Comparison of ENCODE assay signal across 1 cellular context in genomic region chr7:39623312-39624201, GRCh38.
TF ChIP-seq lines count a peak whose summit lies in the region.

TSS of gene RALA (plus strand) at chr7:39623572. CDS start at chr7:39686668, 63,096 bp downstream.

TF ChIP-seq in HepG2, 621 proteins besides CTCF, POLR2A, EP300 and RAD21 (continued from another document and continues in another):
- TF ChIP-seq ZNF784 (CRISPR knock-in tag; IDR thresholded peaks at IDR 0.05; ENCODE audit: borderline replicate concordance) (no peak), ZNF281 (CRISPR knock-in tag; IDR thresholded peaks at IDR 0.05; ENCODE audit: borderline replicate concordance) (no peak), NRL (CRISPR knock-in tag; IDR thresholded peaks at IDR 0.05; ENCODE audit: borderline replicate concordance) (0 out of 2 replicates have a peak, but pooled peaks have one; percentile 77), ZFP36L1 (CRISPR knock-in tag; IDR thresholded peaks at IDR 0.05) (no peak), PAXIP1 (CRISPR knock-in tag; conservative IDR thresholded peaks at IDR 0.05) (no peak; the same call in 1 of the 2 replicates), TFDP2 (CRISPR knock-in tag; IDR thresholded peaks at IDR 0.05) (0 out of 2 replicates have a peak, but pooled peaks have one; percentile 10), ZBTB37 (CRISPR knock-in tag; IDR thresholded peaks at IDR 0.05) (no peak), ZNF17 (CRISPR knock-in tag; IDR thresholded peaks at IDR 0.05) (no peak), ZNF337 (CRISPR knock-in tag; IDR thresholded peaks at IDR 0.05; ENCODE audit: borderline replicate concordance, low read depth) (no peak), ZNF101 (CRISPR knock-in tag; IDR thresholded peaks at IDR 0.05; ENCODE audit: borderline replicate concordance, low read depth) (no peak), PCBP1 (IDR thresholded peaks at IDR 0.05; ENCODE audit: borderline replicate concordance, low read depth, low read length) (peak; percentile 56; the same call in 1 of the 2 replicates), ARID3A (IDR thresholded peaks at IDR 0.05; ENCODE audit: low read depth, low read length) (no peak), DRAP1 (CRISPR knock-in tag; IDR thresholded peaks at IDR 0.05) (no peak; the same call in 1 of the 2 replicates), RBFOX2 (IDR thresholded peaks at IDR 0.05; ENCODE audit: low read depth, low read length) (peak; percentile 93), HMGXB4 (CRISPR knock-in tag; IDR thresholded peaks at IDR 0.05; ENCODE audit: borderline replicate concordance in 1 of 2, low read depth in 1 of 2) (peak; percentile 63 to 84), CREBL2 (CRISPR knock-in tag; IDR thresholded peaks at IDR 0.05; ENCODE audit: borderline replicate concordance) (no peak), SMAD3 (CRISPR knock-in tag; IDR thresholded peaks at IDR 0.05) (no peak; the same call in 1 of the 2 replicates), LBX2 (CRISPR knock-in tag; IDR thresholded peaks at IDR 0.05; ENCODE audit: borderline replicate concordance) (0 out of 2 replicates have a peak, but pooled peaks have one; percentile 15), KDM1A (CRISPR knock-in tag; IDR thresholded peaks at IDR 0.05) (no peak), GPBP1L1 (CRISPR knock-in tag; IDR thresholded peaks at IDR 0.05) (no peak), ZNF7 (CRISPR knock-in tag; IDR thresholded peaks at IDR 0.05) (no peak), ZNF569 (CRISPR knock-in tag; IDR thresholded peaks at IDR 0.05; ENCODE audit: borderline replicate concordance) (no peak), MXD3 (CRISPR knock-in tag; IDR thresholded peaks at IDR 0.05) (peak; percentile 55), ZFP91 (CRISPR knock-in tag; IDR thresholded peaks at IDR 0.05; ENCODE audit: borderline replicate concordance) (peak; percentile 49; the same call in 1 of the 2 replicates), ZNF691 (CRISPR knock-in tag; IDR thresholded peaks at IDR 0.05; ENCODE audit: borderline replicate concordance, low read depth) (no peak), XRCC5 (optimal IDR thresholded peaks at IDR 0.05; ENCODE audit: low read length) (peak; percentile 26), ELF4 (CRISPR knock-in tag; IDR thresholded peaks at IDR 0.05; ENCODE audit: borderline replicate concordance) (no peak), ZZZ3 (CRISPR knock-in tag; IDR thresholded peaks at IDR 0.05; ENCODE audit: borderline replicate concordance) (0 out of 2 replicates have a peak, but pooled peaks have one; percentile 31), DMAP1 (CRISPR knock-in tag; IDR thresholded peaks at IDR 0.05) (peak; percentile 77), KLF9 (CRISPR knock-in tag; IDR thresholded peaks at IDR 0.05; ENCODE audit: low read depth) (no peak), FOXP4 (CRISPR knock-in tag; IDR thresholded peaks at IDR 0.05) (0 out of 2 replicates have a peak, but pooled peaks have one; percentile 8), ATAD3A (CRISPR knock-in tag; IDR thresholded peaks at IDR 0.05) (no peak), ZNF776 (CRISPR knock-in tag; IDR thresholded peaks at IDR 0.05) (no peak)
